9 cellular contexts compared by ENCODE assay signal in the genomic region with DNA sequence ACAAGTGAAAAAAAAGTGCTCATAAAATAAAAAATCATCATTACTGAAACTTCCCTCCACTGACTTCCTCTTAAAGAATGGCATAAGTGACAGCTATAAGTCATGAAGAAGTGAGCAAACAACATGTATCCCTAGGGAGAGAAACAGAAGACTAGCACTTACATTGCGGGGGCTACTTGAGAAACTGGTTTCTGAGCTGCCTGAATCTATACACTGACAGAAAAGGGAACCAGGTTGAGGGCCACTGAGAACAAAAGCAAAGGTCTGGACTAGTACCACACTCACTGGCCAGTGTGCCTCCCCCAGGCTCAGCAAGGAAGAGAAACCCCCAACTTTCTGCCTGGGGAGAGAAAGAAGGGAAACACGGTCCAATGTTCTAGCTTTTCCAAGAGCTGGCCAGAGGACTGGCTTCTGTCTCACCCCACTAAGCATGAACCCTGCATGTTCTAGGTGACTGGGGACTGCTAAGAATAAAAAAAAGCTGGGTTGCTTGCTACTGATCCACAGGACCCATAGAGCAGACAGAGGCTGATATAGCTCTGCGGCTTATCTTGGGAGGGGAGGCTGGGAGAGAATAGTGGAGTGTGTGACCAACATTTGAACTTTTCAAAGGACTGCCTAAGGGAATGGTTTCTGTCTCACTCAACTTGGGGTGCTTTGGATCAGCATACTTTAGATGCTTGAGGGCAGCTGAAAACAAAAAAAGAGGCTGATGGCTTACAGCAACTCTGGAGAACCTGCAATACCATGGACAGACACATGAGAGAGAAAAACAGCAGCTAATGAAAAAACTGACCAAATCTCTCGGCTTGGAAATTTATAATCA. TPM values are rescaled to one million over a fixed set of nuclear protein-coding genes. Genes with fewer than 3 reads are reported as not detected.
DNase-seq lines count a peak whose midpoint lies in the region; ATAC-seq and TF ChIP-seq lines count a peak whose summit lies in the region.
"Had no signal": no experiment of that assay in that cellular context is flagged by ENCODE, and none has a peak within 500 bp of the region (broad histone marks: within the 10 kb centered on the region; RNA-seq: fewer than 3 reads in every experiment).

No MANE protein-coding gene starts in this region.

- POLR2A ChIA-PET in A673 (lab: Charles Lee; ENCODE audit: low non-redundant PET): no interaction called here

- in situ Hi-C loops in GM13977 (cut with MboI; ENCODE audit: low pct_unique_long_range_greater_than_20kb, low sequenced_read_pairs, unreplicated experiment): no loop called here

- H3K4me1 Mint-ChIP-seq in HFFc6 (ENCODE audit: low read depth) (peaks cover 96% of the 10 kb centered on the region), natural killer cell (peaks cover 11 to 13% of the 10 kb centered on the region in 2 donors)

- no peak overlapping the region for H2AFZ ChIP-seq in hepatocyte

- H3K4me3 ChIP-seq in NB4 (ENCODE audit: low read depth, low read length): no peak overlapping the region
- H3K4me3 ChIP-seq in hepatocyte: no peak overlapping the region
- no peak overlapping the region for H3K4me3 ChIP-seq in A673 (ENCODE audit: low read depth, low read length, poor library complexity, severe bottlenecking)

- peaks cover 27% of the 10 kb centered on the region for H3K79me2 ChIP-seq in hepatocyte

- BruUV-seq in A673 (replicated peaks; lab: Mats Ljungman, UMichigan): no TSS peak

- H3K4me2 ChIP-seq in hepatocyte: peak overlapping the region; percentile 44

- H3K27ac ChIP-seq in hepatocyte (peak overlapping the region; percentile 53), A673 (ENCODE audit: low read depth, low read length, poor library complexity, severe bottlenecking) (no peak overlapping the region)

- H3K9me3 Mint-ChIP-seq in HFFc6 (no peaks in the 10 kb centered on the region), natural killer cell (no peaks in the 10 kb centered on the region)

- H3K9me2 ChIP-seq in hepatocyte (replicated peaks; ENCODE audit: insufficient read depth): no peaks in the 10 kb centered on the region

- CTCF ChIA-PET in A673 (lab: Charles Lee): no interaction called here

- peaks cover 4% of the 10 kb centered on the region for H3K4me1 ChIP-seq in hepatocyte (ENCODE audit: insufficient read depth)
- peaks cover 6% of the 10 kb centered on the region for H3K4me1 ChIP-seq in A673 (ENCODE audit: insufficient read depth, low read length, poor library complexity, severe bottlenecking)

- H4K20me1 ChIP-seq in hepatocyte (ENCODE audit: insufficient read depth, poor library complexity, severe bottlenecking): no peaks in the 10 kb centered on the region

- H3K27ac Mint-ChIP-seq in HFFc6 (peak overlapping the region; percentile 68), natural killer cell (no peak overlapping the region)

- 62% methylated on average over 4 of the region's 4 CpGs for WGBS in hepatocyte (ENCODE audit: low lambda C conversion rate, missing lambda C conversion rate)

- DNase-seq in GM13977 (ENCODE audit: low spot score) (peak; percentile 45), HFFc6 (peak; percentile 82), NB4 (ENCODE audit: low read depth) (peak; percentile 93), hepatocyte (ENCODE audit: low spot score) (no peak), natural killer cell (no peak), NCI-H2029 (lab: John Stamatoyannopoulos, UW) (no peak), A673 (ENCODE audit: low spot score) (no peak), mucosa of gallbladder (ENCODE audit: low spot score) (no peak)
- DNase-seq: GOT3 had no signal

- intact Hi-C loops in natural killer cell (cut with micrococcal nuclease): no loop called here
- intact Hi-C loops in A673 (cut with micrococcal nuclease; ENCODE audit: unreplicated experiment): no loop called here

- no peaks in the 10 kb centered on the region for H3K36me3 ChIP-seq in hepatocyte (replicated peaks; ENCODE audit: insufficient read depth, low read depth)
- H3K36me3 ChIP-seq in A673 (ENCODE audit: insufficient read depth, low read length, poor library complexity, severe bottlenecking): peaks cover 11% of the 10 kb centered on the region

- H3K27me3 ChIP-seq in hepatocyte (no peaks in the 10 kb centered on the region), A673 (replicated peaks; ENCODE audit: insufficient read depth, low read depth, low read length, poor library complexity) (no peaks in the 10 kb centered on the region)

- H3K9me3 ChIP-seq in hepatocyte (ENCODE audit: low read depth): no peaks in the 10 kb centered on the region
- H3K9me3 ChIP-seq in A673 (ENCODE audit: low read depth, low read length, poor library complexity, severe bottlenecking): no peaks in the 10 kb centered on the region

- H3K36me3 Mint-ChIP-seq in HFFc6 (ENCODE audit: low read depth): peaks cover 51% of the 10 kb centered on the region
- H3K36me3 Mint-ChIP-seq in natural killer cell: peaks cover 11% of the 10 kb centered on the region

- no peak for ATAC-seq in natural killer cell

- no peaks in the 10 kb centered on the region for H3K27me3 Mint-ChIP-seq in HFFc6 (ENCODE audit: insufficient read depth)
- no peaks in the 10 kb centered on the region for H3K27me3 Mint-ChIP-seq in natural killer cell (ENCODE audit: low read depth in 2 of 2)

- TF ChIP-seq CTCF in GM13977 (IDR thresholded peaks at IDR 0.05; ENCODE audit: extremely low read depth, insufficient read depth, missing control alignments): no peak
- peak; percentile 57 for TF ChIP-seq CTCF in HFFc6 (IDR thresholded peaks at IDR 0.05)
- no peak for TF ChIP-seq CTCF in NB4 (IDR thresholded peaks at IDR 0.05; ENCODE audit: low read depth, low read length)
- TF ChIP-seq CTCF in hepatocyte (IDR thresholded peaks at IDR 0.05; ENCODE audit: poor library complexity): no peak
- TF ChIP-seq CTCF in natural killer cell (IDR thresholded peaks at IDR 0.05): no peak
- no peak for TF ChIP-seq CTCF in A673 (conservative IDR thresholded peaks at IDR 0.05; ENCODE audit: low read depth, low read length)

- H3K4me3 Mint-ChIP-seq in HFFc6 (no peak overlapping the region; the same call in 1 of the 2 replicates), natural killer cell (no peak overlapping the region)

- no peak for TF ChIP-seq POLR2A in NB4 (IDR thresholded peaks at IDR 0.05; ENCODE audit: extremely low read depth, insufficient read length)

RNA-seq across cellular contexts. Expression of a gene that starts 8.1 kb away (rescaled TPM):
- 10 to 100 TPM; 25.0 to 34.0 (median 31.9) TPM for total RNA-seq in HFFc6 (2021; fragmentation: NEBNext Ultra II Directional; extraction: Animal tissue kit (Norgen Biotek cat#: 25700))
- total RNA-seq in hepatocyte: 6.0 and 6.3 TPM in 2 replicates
- polyA plus RNA-seq in hepatocyte: 5.3 and 6.5 TPM in 2 replicates
- 10 to 100 TPM; 19.8 to 23.3 (median 22.5) TPM for total RNA-seq in natural killer cell
- total RNA-seq in A673 (2021): 39.1 and 42.5 TPM in 2 replicates
- 8.8 TPM for total RNA-seq in mucosa of gallbladder

Comparison
In these comparisons a context has a peak if more than half of its experiments do, and no peak if none do; other contexts are left out.
1. DNase-seq: peak in GM13977 (single experiment), HFFc6 (single experiment) and NB4 (single experiment); none in hepatocyte (single experiment), natural killer cell (single experiment), NCI-H2029 (single experiment), A673 (single experiment) and mucosa of gallbladder (single experiment).